ENCODE assay signal across 10 cellular contexts in the genomic region with DNA sequence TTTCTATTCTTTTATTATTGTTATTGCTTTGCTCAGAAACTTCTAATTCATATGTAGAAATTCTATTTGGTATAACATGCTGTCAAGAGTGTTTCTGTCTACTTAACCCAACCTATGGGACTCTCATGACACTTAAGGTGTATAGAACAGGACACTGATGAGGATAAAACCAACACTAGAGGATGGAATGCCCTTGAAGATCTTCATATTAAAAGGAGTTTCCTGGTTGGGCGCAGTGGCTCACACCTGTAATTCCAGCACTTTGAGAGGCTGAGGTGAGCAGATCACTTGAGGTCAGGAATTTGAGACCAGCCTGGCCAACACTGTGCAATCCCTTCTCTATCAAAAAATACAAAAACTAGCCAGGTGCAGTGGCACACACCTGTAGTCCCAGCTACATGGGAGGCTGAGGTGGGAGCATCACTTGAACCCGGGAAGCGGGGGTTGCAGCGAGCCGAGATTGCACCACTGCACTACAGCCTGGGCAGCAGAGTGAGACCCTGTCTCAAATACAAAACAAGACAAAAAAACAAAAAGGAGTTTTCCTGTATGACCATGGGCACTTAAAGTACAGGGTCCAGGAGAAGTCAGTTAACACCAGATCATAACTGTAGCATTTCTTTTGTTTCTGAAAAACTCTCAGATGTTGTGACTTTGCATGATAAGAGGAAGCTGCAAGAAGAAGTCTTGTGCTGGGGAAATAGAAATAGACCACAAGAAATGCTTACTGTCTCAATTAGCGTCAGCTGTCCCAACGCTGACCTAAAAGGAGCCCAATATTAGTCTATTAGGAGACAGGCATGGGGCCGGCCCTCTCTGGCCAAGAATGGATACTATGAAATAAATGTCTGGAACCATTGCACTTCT. TPM values are rescaled to one million over a fixed set of nuclear protein-coding genes. Genes with fewer than 3 reads are reported as not detected.
DNase-seq lines count a peak whose midpoint lies in the region; ATAC-seq and TF ChIP-seq lines count a peak whose summit lies in the region.
"Had no signal": no experiment of that assay in that cellular context is flagged by ENCODE, and none has a peak within 500 bp of the region (broad histone marks: within the 10 kb centered on the region; RNA-seq: fewer than 3 reads in every experiment).

No MANE protein-coding gene starts in this region.

- TF ChIP-seq CTCF in GM23338 (conservative IDR thresholded peaks at IDR 0.05; ENCODE audit: low read depth in 2 of 2) = no peak
- no peak for TF ChIP-seq CTCF in mucosa of descending colon (IDR thresholded peaks at IDR 0.05)

- no peaks in the 10 kb centered on the region for H3K4me1 ChIP-seq in GM23338 (ENCODE audit: insufficient read depth)
- H3K4me1 ChIP-seq in mucosa of descending colon (ENCODE audit: low read depth) = peaks cover 5% of the 10 kb centered on the region

- H3K79me2 ChIP-seq in GM23338 (replicated peaks; ENCODE audit: insufficient read depth) = no peaks in the 10 kb centered on the region

- H4K20me1 ChIP-seq in GM23338 (replicated peaks; ENCODE audit: insufficient read depth) = no peaks in the 10 kb centered on the region

- no peaks in the 10 kb centered on the region for H3F3A ChIP-seq in GM23338 (replicated peaks; ENCODE audit: low read depth)

- H3K4me1 Mint-ChIP-seq in memory B cell = peaks cover 33% of the 10 kb centered on the region
- no peaks in the 10 kb centered on the region for H3K4me1 Mint-ChIP-seq in GM23338

- peaks cover 2% of the 10 kb centered on the region for H3K27me3 Mint-ChIP-seq in memory B cell
- H3K27me3 Mint-ChIP-seq in GM23338 (ENCODE audit: insufficient read depth, low read depth, poor library complexity) = no peaks in the 10 kb centered on the region

- no peaks in the 10 kb centered on the region for H3K9me3 ChIP-seq in mucosa of descending colon

- no peak overlapping the region for H3K27ac Mint-ChIP-seq in memory B cell
- no peak overlapping the region for H3K27ac Mint-ChIP-seq in GM23338
- H3K27ac Mint-ChIP-seq: activated T-helper 2 cell treated with anti-CD3 and anti-CD28 coated beads, Interferon-gamma antibody, Interleukin-2, Interleukin-4, amounts not matched to agents 10 μg/mL and 5 μg/mL and 100 μg/mL, durations not matched to agents 14 hours and 24 hours and 36 hours had no signal

- H3K36me3 Mint-ChIP-seq in memory B cell (no peaks in the 10 kb centered on the region), GM23338 (ENCODE audit: low read depth) (0 out of 3 replicates have a peak, but pooled peaks cover 7% of the 10 kb centered on the region)

- H3K4me3 ChIP-seq in GM23338 (no peak overlapping the region), mucosa of descending colon (no peak overlapping the region)
- H3K4me3 ChIP-seq: SK-N-MC had no signal

- no peaks in the 10 kb centered on the region; the same call in 1 of the 2 replicates for H3K27me3 ChIP-seq in GM23338 (ENCODE audit: insufficient read depth)

- intact Hi-C loops in mucosa of descending colon (cut with DNase I, micrococcal nuclease) = no loop called here

- no peak overlapping the region for H3K27ac ChIP-seq in GM23338 (ENCODE audit: low read depth)
- H3K27ac ChIP-seq: SK-N-MC had no signal

- H2AFZ ChIP-seq in GM23338 = no peak overlapping the region; the same call in 1 of the 2 replicates

- H3K4me2 ChIP-seq in GM23338 = no peak overlapping the region

- H3K36me3 ChIP-seq in GM23338 (ENCODE audit: insufficient read depth) (no peaks in the 10 kb centered on the region), mucosa of descending colon (ENCODE audit: low read depth) (no peaks in the 10 kb centered on the region)

- H3K9me3 Mint-ChIP-seq in memory B cell (no peaks in the 10 kb centered on the region), GM23338 (peaks cover 4% of the 10 kb centered on the region; the same call in 2 of the 3 replicates)
- H3K9me3 Mint-ChIP-seq: activated T-helper 2 cell treated with anti-CD3 and anti-CD28 coated beads, Interferon-gamma antibody, Interleukin-2, Interleukin-4, amounts not matched to agents 10 μg/mL and 5 μg/mL and 100 μg/mL, durations not matched to agents 14 hours and 24 hours and 36 hours had no signal

- peak; percentile 58 for ATAC-seq in GM18870 (IDR thresholded peaks at IDR 0.05; ENCODE audit: unreplicated experiment)
- ATAC-seq in GM21825 (IDR thresholded peaks at IDR 0.05; ENCODE audit: unreplicated experiment) = peak; percentile 77
- ATAC-seq in HG03558 (IDR thresholded peaks at IDR 0.05; ENCODE audit: extremely low read depth, unreplicated experiment) = peak; percentile 62
- ATAC-seq in memory B cell (ENCODE audit: low read depth) = peak; percentile 80
- no peak for ATAC-seq in GM23338
- no peak for ATAC-seq in mucosa of descending colon

- DNase-seq in memory B cell (ENCODE audit: low spot score in 2 of 2) (peak in 1 of 2 donors; percentile 16), GM23338 (ENCODE audit: low spot score) (no peak), mucosa of descending colon (no peak), T-helper 9 cell (no peak)
- no peak for DNase-seq in activated effector memory CD4-positive, alpha-beta T cell treated with Interleukin-2 at 50 U/mL for 16 hours

- H3K9me2 ChIP-seq in GM23338 (ENCODE audit: insufficient read depth) = no peaks in the 10 kb centered on the region

- no peak overlapping the region for H3K4me3 Mint-ChIP-seq in memory B cell
- no peak overlapping the region for H3K4me3 Mint-ChIP-seq in GM23338

TF ChIP-seq in GM23338, 12 proteins besides CTCF, POLR2A, EP300 and RAD21 (continues in another document):
- TF ChIP-seq ZNF331 (CRISPR knock-in tag; IDR thresholded peaks at IDR 0.05; ENCODE audit: low read depth) (no peak), POLR2AphosphoS5 (IDR thresholded peaks at IDR 0.05; ENCODE audit: low read depth) (no peak), NANOG (IDR thresholded peaks at IDR 0.05; ENCODE audit: borderline replicate concordance) (no peak), ZNF114 (CRISPR knock-in tag; IDR thresholded peaks at IDR 0.05) (no peak), EZH2phosphoT487 (IDR thresholded peaks at IDR 0.05; ENCODE audit: unreplicated experiment) (no peak), JUNB (IDR thresholded peaks at IDR 0.05; ENCODE audit: unreplicated experiment) (no peak), ZNF462 (CRISPR knock-in tag; IDR thresholded peaks at IDR 0.05) (no peak)

RNA-seq across cellular contexts. Expression of gene CD2AP, which starts 38.9 kb away (rescaled TPM):
- 81.7 and 93.2 TPM in 2 replicates for total RNA-seq in GM23338 (2014; rRNA removed; shearing (Covaris generic))
- polyA plus RNA-seq in GM23338 (2016; fragmentation: Nextera tagmentation; extraction: Ambion mirVana) = 29.9 and 38.0 TPM in 2 replicates
- 100 to 1,000 TPM in 2 of 3 donors, 10 to 100 TPM in 1; 61.7 to 173 (median 104) TPM for total RNA-seq in mucosa of descending colon

Comparison
In these comparisons a context has a peak if more than half of its experiments do, and no peak if none do; other contexts are left out.
1. ATAC-seq: peak in GM18870 (single experiment), GM21825 (single experiment), HG03558 (single experiment) and memory B cell (single experiment); none in GM23338 (single experiment) and mucosa of descending colon (single experiment).